ENCODE assay signal across 10 cellular contexts in genomic region chr5:57441557-57441956, GRCh38. TPM values are rescaled to one million over a fixed set of nuclear protein-coding genes. Genes with fewer than 3 reads are reported as not detected.
DNase-seq lines count a peak whose midpoint lies in the region; ATAC-seq and TF ChIP-seq lines count a peak whose summit lies in the region.
"Had no signal": no experiment of that assay in that cellular context is flagged by ENCODE, and none has a peak within 500 bp of the region (broad histone marks: within the 10 kb centered on the region; RNA-seq: fewer than 3 reads in every experiment).

No MANE protein-coding gene starts in this region.

- H3K27me3 Mint-ChIP-seq in activated T-cell treated with anti-CD3 and anti-CD28 coated beads, Interleukin-2, amount 50 U/mL, for 4 hours (ENCODE audit: low read depth) = peaks cover 7% of the 10 kb centered on the region

- DNase-seq in GM20000 (ENCODE audit: low spot score) = peak; percentile 13
- no peak for DNase-seq in Panc1 (ENCODE audit: low read depth, low spot score)
- DNase-seq in smooth muscle cell of the brain vasculature (ENCODE audit: low read depth, low spot score) = peak; percentile 94
- no peak for DNase-seq in NCI-H2227 treated with DMSO at 0.1 percent for 48 hours (lab: John Stamatoyannopoulos, UW)
- DNase-seq in GOT3 (lab: John Stamatoyannopoulos, UW) = no peak
- no peak for DNase-seq in activated T-cell treated with anti-CD3 and anti-CD28 coated beads, Interleukin-2, amount 50 U/mL, for 4 hours
- DNase-seq: activated naive CD8-positive, alpha-beta T cell treated with anti-CD3 and anti-CD28 coated beads, Interleukin-2, amount 10 ng/mL, durations not matched to agents 7 days and 5 days; NCI-H2029 treated with DMSO at 0.1 percent for 48 hours had no signal

- H3K27ac ChIP-seq in Panc1 (ENCODE audit: low read length) = peak overlapping the region; percentile 69

- no peaks in the 10 kb centered on the region for H3K9me3 Mint-ChIP-seq in activated T-cell treated with anti-CD3 and anti-CD28 coated beads, Interleukin-2, amount 50 U/mL, for 4 hours
- H3K9me3 Mint-ChIP-seq: activated naive CD8-positive, alpha-beta T cell treated with anti-CD3 and anti-CD28 coated beads, Interleukin-2, amount 10 ng/mL, durations not matched to agents 7 days and 5 days had no signal

- POLR2A ChIA-PET in Panc1 (lab: Charles Lee) = no interaction called here

- no peaks in the 10 kb centered on the region for H3K27me3 ChIP-seq in Panc1 (ENCODE audit: control insufficient read depth, insufficient read depth, low read length)

- H3K4me3 ChIP-seq in Panc1 (ENCODE audit: low read depth in 2 of 2, low read length in 2 of 2) = no peak overlapping the region
- H3K4me3 ChIP-seq: skin epidermis had no signal

- H3K36me3 Mint-ChIP-seq in activated T-cell treated with anti-CD3 and anti-CD28 coated beads, Interleukin-2, amount 50 U/mL, for 4 hours (ENCODE audit: insufficient read depth) = no peaks in the 10 kb centered on the region
- H3K36me3 Mint-ChIP-seq: activated naive CD8-positive, alpha-beta T cell treated with anti-CD3 and anti-CD28 coated beads, Interleukin-2, amount 10 ng/mL, durations not matched to agents 7 days and 5 days had no signal

- peaks cover 3% of the 10 kb centered on the region; the same call in 1 of the 2 replicates for H3K9me3 ChIP-seq in Panc1 (ENCODE audit: control insufficient read depth, insufficient read depth, low read depth, low read length)

- intact Hi-C loops in Panc1 (cut with micrococcal nuclease; ENCODE audit: unreplicated experiment) = no loop called here

- no TSS peak for BruUV-seq in Panc1 (replicated peaks; lab: Mats Ljungman, UMichigan)

- H3K4me1 ChIP-seq in Panc1 (ENCODE audit: control insufficient read depth, insufficient read depth, low read length) = 0 out of 2 replicates have a peak, but pooled peaks cover 1% of the 10 kb centered on the region

- ATAC-seq in Panc1 = 0 out of 2 replicates have a peak, but pooled peaks have one; percentile 17
- peak; percentile 8 for ATAC-seq in esophagus mucosa
- ATAC-seq in activated T-cell treated with anti-CD3 and anti-CD28 coated beads, Interleukin-2, amount 50 U/mL, for 4 hours = no peak

- H3K4me1 Mint-ChIP-seq in activated T-cell treated with anti-CD3 and anti-CD28 coated beads, Interleukin-2, amount 50 U/mL, for 4 hours (ENCODE audit: low read depth) = peaks cover 2% of the 10 kb centered on the region
- H3K4me1 Mint-ChIP-seq: activated naive CD8-positive, alpha-beta T cell treated with anti-CD3 and anti-CD28 coated beads, Interleukin-2, amount 10 ng/mL, durations not matched to agents 7 days and 5 days had no signal

- in situ Hi-C loops in Panc1 (cut with HindIII; ENCODE audit: low pct_unique_long_range_greater_than_20kb, low sequenced_read_pairs) = no loop called here

- TF ChIP-seq CTCF in GM20000 (IDR thresholded peaks at IDR 0.05; ENCODE audit: extremely low read depth, missing control alignments) = no peak
- TF ChIP-seq CTCF in Panc1 (IDR thresholded peaks at IDR 0.05) = no peak

- CTCF ChIA-PET in Panc1 (lab: Charles Lee) = no interaction called here

- no peaks in the 10 kb centered on the region for H3K36me3 ChIP-seq in Panc1 (ENCODE audit: control insufficient read depth, insufficient read depth, low read length)

- no peak overlapping the region for H3K4me3 Mint-ChIP-seq in activated T-cell treated with anti-CD3 and anti-CD28 coated beads, Interleukin-2, amount 50 U/mL, for 4 hours
- H3K4me3 Mint-ChIP-seq: activated naive CD8-positive, alpha-beta T cell treated with anti-CD3 and anti-CD28 coated beads, Interleukin-2, amount 10 ng/mL, durations not matched to agents 7 days and 5 days had no signal

RNA-seq across cellular contexts. Expression of gene ACTBL2, which starts 41.1 kb away (rescaled TPM):
- not detected for total RNA-seq in Panc1 (2021; ENCODE audit: unreplicated experiment)
- not detected for polyA plus RNA-seq in Panc1 (2012; ENCODE audit: insufficient read length)
- not detected for total RNA-seq in esophagus mucosa
- total RNA-seq in activated T-cell treated with anti-CD3 and anti-CD28 coated beads, Interleukin-2, amount 50 U/mL, for 4 hours = not detected
- total RNA-seq: activated naive CD8-positive, alpha-beta T cell treated with anti-CD3 and anti-CD28 coated beads, Interleukin-2, amount 10 ng/mL, durations not matched to agents 7 days and 5 days had no signal

Comparison
In these comparisons a context has a peak if more than half of its experiments do, and no peak if none do; other contexts are left out.
1. DNase-seq: peak in GM20000 (single experiment) and smooth muscle cell of the brain vasculature (single experiment); none in Panc1 (single experiment), NCI-H2227 treated with DMSO at 0.1 percent for 48 hours (single experiment), GOT3 (single experiment) and activated T-cell treated with anti-CD3 and anti-CD28 coated beads, Interleukin-2, amount 50 U/mL, for 4 hours (single experiment).
2. ATAC-seq: peak in Panc1 (single experiment) and esophagus mucosa (single experiment); none in activated T-cell treated with anti-CD3 and anti-CD28 coated beads, Interleukin-2, amount 50 U/mL, for 4 hours (0 of 2).